1 cellular context compared by ENCODE assay signal in the genomic region with DNA sequence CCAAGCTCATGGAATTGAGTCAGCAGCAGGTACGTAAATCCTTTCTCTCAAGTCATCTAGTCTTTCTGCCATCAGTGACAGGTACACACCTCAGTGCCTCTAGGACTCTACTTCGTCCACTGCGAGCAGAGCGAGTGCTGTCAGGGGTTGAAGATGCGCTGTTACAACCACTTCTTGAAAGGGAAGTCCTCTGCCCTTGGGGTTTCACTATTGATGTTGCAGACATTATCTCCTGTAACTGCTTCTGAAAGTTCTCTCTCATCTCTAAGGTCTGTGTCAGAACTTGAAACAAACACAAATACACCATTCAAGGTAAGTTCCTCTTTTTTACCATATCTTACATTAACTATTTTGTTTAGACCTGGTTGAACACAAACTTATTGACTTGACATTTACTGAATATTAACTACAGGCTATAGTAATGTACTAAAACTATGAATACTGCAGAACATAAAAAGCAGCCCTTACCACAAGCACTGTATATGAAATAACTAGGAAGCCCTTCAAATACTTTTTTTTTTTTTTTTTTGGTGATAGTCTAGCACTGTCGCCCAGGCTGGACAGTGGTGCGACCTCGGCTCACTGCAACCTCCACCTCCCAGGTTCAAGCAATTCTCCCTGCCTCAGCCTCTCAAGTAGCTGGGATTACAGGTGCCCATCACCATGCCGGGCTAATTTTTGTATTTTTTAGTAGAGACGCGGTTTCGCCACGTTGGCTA.
TF ChIP-seq lines count a peak whose summit lies in the region.

No MANE protein-coding gene starts in this region.

TF ChIP-seq in GM12878, 131 proteins besides CTCF, POLR2A, EP300 and RAD21 (continued from another document):
- TF ChIP-seq, protein P1, sequence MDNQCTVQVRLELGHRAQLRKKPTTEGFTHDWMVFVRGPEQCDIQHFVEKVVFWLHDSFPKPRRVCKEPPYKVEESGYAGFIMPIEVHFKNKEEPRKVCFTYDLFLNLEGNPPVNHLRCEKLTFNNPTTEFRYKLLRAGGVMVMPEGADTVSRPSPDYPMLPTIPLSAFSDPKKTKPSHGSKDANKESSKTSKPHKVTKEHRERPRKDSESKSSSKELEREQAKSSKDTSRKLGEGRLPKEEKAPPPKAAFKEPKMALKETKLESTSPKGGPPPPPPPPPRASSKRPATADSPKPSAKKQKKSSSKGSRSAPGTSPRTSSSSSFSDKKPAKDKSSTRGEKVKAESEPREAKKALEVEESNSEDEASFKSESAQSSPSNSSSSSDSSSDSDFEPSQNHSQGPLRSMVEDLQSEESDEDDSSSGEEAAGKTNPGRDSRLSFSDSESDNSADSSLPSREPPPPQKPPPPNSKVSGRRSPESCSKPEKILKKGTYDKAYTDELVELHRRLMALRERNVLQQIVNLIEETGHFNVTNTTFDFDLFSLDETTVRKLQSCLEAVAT (IDR thresholded peaks at IDR 0.05): peak; percentile 58; the same call in 1 of the 2 replicates
- TF ChIP-seq EGR1 (IDR thresholded peaks at IDR 0.05; ENCODE audit: borderline replicate concordance in 1 of 2, low read depth in 2 of 2, low read length in 2 of 2): no peak
- 0 out of 2 replicates have a peak, but pooled peaks have one; percentile 41 for TF ChIP-seq SIN3A (IDR thresholded peaks at IDR 0.05; ENCODE audit: low read depth, low read length)
- TF ChIP-seq, protein P2, sequence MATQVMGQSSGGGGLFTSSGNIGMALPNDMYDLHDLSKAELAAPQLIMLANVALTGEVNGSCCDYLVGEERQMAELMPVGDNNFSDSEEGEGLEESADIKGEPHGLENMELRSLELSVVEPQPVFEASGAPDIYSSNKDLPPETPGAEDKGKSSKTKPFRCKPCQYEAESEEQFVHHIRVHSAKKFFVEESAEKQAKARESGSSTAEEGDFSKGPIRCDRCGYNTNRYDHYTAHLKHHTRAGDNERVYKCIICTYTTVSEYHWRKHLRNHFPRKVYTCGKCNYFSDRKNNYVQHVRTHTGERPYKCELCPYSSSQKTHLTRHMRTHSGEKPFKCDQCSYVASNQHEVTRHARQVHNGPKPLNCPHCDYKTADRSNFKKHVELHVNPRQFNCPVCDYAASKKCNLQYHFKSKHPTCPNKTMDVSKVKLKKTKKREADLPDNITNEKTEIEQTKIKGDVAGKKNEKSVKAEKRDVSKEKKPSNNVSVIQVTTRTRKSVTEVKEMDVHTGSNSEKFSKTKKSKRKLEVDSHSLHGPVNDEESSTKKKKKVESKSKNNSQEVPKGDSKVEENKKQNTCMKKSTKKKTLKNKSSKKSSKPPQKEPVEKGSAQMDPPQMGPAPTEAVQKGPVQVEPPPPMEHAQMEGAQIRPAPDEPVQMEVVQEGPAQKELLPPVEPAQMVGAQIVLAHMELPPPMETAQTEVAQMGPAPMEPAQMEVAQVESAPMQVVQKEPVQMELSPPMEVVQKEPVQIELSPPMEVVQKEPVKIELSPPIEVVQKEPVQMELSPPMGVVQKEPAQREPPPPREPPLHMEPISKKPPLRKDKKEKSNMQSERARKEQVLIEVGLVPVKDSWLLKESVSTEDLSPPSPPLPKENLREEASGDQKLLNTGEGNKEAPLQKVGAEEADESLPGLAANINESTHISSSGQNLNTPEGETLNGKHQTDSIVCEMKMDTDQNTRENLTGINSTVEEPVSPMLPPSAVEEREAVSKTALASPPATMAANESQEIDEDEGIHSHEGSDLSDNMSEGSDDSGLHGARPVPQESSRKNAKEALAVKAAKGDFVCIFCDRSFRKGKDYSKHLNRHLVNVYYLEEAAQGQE (IDR thresholded peaks at IDR 0.05; ENCODE audit: low read depth, low read length): no peak
- TF ChIP-seq CHD4 (IDR thresholded peaks at IDR 0.05): no peak
- no peak for TF ChIP-seq MEF2B (IDR thresholded peaks at IDR 0.05; ENCODE audit: partially characterized antibody, poor library complexity, severe bottlenecking)
TF ChIP-seq in GM12878: peak in this region for 36.
